1 cellular context compared by ENCODE assay signal in the genomic region with DNA sequence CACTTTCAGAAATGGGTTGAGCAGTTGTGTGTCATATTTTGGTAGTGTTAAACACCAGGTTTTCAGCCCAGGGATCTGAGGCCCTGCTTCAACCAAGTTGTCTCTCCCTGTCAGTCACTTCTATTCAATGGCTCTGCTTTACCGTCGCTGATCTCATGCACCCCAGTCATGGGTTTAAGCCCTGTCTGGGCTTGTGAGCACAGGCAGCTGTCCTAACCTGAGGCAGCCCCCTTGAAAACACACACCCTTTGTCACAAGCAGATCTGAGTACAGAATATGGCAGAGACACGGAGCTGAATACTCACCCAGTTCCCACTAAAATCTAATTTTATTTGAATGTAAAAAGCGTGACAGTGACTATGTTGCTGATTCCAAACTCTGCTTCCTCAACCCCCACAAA.
TF ChIP-seq lines count a peak whose summit lies in the region.

No MANE protein-coding gene starts in this region.

TF ChIP-seq in SK-N-SH treated with all-trans-retinoic acid at 6 μM for 48 hours, 23 proteins besides CTCF, POLR2A, EP300 and RAD21 (continued from another document):
- TF ChIP-seq, protein P1, sequence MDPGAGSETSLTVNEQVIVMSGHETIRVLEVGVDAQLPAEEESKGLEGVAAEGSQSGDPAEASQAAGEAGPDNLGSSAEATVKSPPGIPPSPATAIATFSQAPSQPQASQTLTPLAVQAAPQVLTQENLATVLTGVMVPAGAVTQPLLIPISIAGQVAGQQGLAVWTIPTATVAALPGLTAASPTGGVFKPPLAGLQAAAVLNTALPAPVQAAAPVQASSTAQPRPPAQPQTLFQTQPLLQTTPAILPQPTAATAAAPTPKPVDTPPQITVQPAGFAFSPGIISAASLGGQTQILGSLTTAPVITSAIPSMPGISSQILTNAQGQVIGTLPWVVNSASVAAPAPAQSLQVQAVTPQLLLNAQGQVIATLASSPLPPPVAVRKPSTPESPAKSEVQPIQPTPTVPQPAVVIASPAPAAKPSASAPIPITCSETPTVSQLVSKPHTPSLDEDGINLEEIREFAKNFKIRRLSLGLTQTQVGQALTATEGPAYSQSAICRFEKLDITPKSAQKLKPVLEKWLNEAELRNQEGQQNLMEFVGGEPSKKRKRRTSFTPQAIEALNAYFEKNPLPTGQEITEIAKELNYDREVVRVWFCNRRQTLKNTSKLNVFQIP (CRISPR knock-in tag; IDR thresholded peaks at IDR 0.05; ENCODE audit: borderline replicate concordance, low read depth): no peak
- no peak for TF ChIP-seq SNAI2 (CRISPR knock-in tag; IDR thresholded peaks at IDR 0.05)
- no peak for TF ChIP-seq ZNF565 (CRISPR knock-in tag; conservative IDR thresholded peaks at IDR 0.05; ENCODE audit: low read depth)
- no peak for TF ChIP-seq ZFP30 (CRISPR knock-in tag; IDR thresholded peaks at IDR 0.05)
- TF ChIP-seq, protein P2, sequence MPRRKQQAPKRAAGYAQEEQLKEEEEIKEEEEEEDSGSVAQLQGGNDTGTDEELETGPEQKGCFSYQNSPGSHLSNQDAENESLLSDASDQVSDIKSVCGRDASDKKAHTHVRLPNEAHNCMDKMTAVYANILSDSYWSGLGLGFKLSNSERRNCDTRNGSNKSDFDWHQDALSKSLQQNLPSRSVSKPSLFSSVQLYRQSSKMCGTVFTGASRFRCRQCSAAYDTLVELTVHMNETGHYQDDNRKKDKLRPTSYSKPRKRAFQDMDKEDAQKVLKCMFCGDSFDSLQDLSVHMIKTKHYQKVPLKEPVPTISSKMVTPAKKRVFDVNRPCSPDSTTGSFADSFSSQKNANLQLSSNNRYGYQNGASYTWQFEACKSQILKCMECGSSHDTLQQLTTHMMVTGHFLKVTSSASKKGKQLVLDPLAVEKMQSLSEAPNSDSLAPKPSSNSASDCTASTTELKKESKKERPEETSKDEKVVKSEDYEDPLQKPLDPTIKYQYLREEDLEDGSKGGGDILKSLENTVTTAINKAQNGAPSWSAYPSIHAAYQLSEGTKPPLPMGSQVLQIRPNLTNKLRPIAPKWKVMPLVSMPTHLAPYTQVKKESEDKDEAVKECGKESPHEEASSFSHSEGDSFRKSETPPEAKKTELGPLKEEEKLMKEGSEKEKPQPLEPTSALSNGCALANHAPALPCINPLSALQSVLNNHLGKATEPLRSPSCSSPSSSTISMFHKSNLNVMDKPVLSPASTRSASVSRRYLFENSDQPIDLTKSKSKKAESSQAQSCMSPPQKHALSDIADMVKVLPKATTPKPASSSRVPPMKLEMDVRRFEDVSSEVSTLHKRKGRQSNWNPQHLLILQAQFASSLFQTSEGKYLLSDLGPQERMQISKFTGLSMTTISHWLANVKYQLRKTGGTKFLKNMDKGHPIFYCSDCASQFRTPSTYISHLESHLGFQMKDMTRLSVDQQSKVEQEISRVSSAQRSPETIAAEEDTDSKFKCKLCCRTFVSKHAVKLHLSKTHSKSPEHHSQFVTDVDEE (CRISPR knock-in tag; IDR thresholded peaks at IDR 0.05): no peak
- TF ChIP-seq CSDC2 (CRISPR knock-in tag; IDR thresholded peaks at IDR 0.05): no peak
- no peak for TF ChIP-seq BACH2 (CRISPR knock-in tag; IDR thresholded peaks at IDR 0.05; ENCODE audit: borderline replicate concordance)
